ENCODE assay signal across 8 cellular contexts in genomic region chrX:131746491-131746968, GRCh38.
DNase-seq lines count a peak whose midpoint lies in the region; ATAC-seq and TF ChIP-seq lines count a peak whose summit lies in the region.

No MANE protein-coding gene starts in this region.

- TF ChIP-seq CTCF in sigmoid colon (IDR thresholded peaks at IDR 0.05) = peak in 1 of 4 experiments; percentile 60

- H3K27me3 ChIP-seq in sigmoid colon = no peaks in the 10 kb centered on the region

- no peak for TF ChIP-seq POLR2A in sigmoid colon (IDR thresholded peaks at IDR 0.05)

- no peak overlapping the region for H3K4me3 Mint-ChIP-seq in activated T-helper 2 cell treated with anti-CD3 and anti-CD28 coated beads, Interferon-gamma antibody, Interleukin-2, Interleukin-4, amounts not matched to agents 10 μg/mL and 5 μg/mL and 100 μg/mL, durations not matched to agents 14 hours and 24 hours and 36 hours (ENCODE audit: low read depth)

- no peaks in the 10 kb centered on the region for H3K9me3 Mint-ChIP-seq in activated T-helper 2 cell treated with anti-CD3 and anti-CD28 coated beads, Interferon-gamma antibody, Interleukin-2, Interleukin-4, amounts not matched to agents 10 μg/mL and 5 μg/mL and 100 μg/mL, durations not matched to agents 14 hours and 24 hours and 36 hours

- no peaks in the 10 kb centered on the region for H3K4me1 ChIP-seq in sigmoid colon

- 89 to 92% methylated on average over 14 of the region's 14 CpGs for WGBS in sigmoid colon, 2 donors

- H3K27ac Mint-ChIP-seq in activated T-helper 2 cell treated with anti-CD3 and anti-CD28 coated beads, Interferon-gamma antibody, Interleukin-2, Interleukin-4, amounts not matched to agents 10 μg/mL and 5 μg/mL and 100 μg/mL, durations not matched to agents 14 hours and 24 hours and 36 hours = no peak overlapping the region

- peaks cover 37% of the 10 kb centered on the region for H3K36me3 Mint-ChIP-seq in activated T-helper 2 cell treated with anti-CD3 and anti-CD28 coated beads, Interferon-gamma antibody, Interleukin-2, Interleukin-4, amounts not matched to agents 10 μg/mL and 5 μg/mL and 100 μg/mL, durations not matched to agents 14 hours and 24 hours and 36 hours (ENCODE audit: low read depth)

- no peaks in the 10 kb centered on the region for H3K9me3 ChIP-seq in sigmoid colon

- intact Hi-C loops in sigmoid colon (cut with DNase I) = loop anchor here (1.0 to 2.0 kb wide), 2 partner anchors 18 to 42 kb away; no protein-coding TSS in a partner anchor
- intact Hi-C loops in activated T-helper 2 cell treated with anti-CD3 and anti-CD28 coated beads, Interferon-gamma antibody, Interleukin-2, Interleukin-4, amounts not matched to agents 10 μg/mL and 5 μg/mL and 100 μg/mL, durations not matched to agents 14 hours and 24 hours and 36 hours (cut with micrococcal nuclease) = no loop called here

- peak overlapping the region in 2 of 4 donors; percentile 75 to 82 for H3K27ac ChIP-seq in sigmoid colon

- no peaks in the 10 kb centered on the region for H3K36me3 ChIP-seq in sigmoid colon

- H3K27me3 Mint-ChIP-seq in activated T-helper 2 cell treated with anti-CD3 and anti-CD28 coated beads, Interferon-gamma antibody, Interleukin-2, Interleukin-4, amounts not matched to agents 10 μg/mL and 5 μg/mL and 100 μg/mL, durations not matched to agents 14 hours and 24 hours and 36 hours (ENCODE audit: low read depth) = no peaks in the 10 kb centered on the region

- H3K4me1 Mint-ChIP-seq in activated T-helper 2 cell treated with anti-CD3 and anti-CD28 coated beads, Interferon-gamma antibody, Interleukin-2, Interleukin-4, amounts not matched to agents 10 μg/mL and 5 μg/mL and 100 μg/mL, durations not matched to agents 14 hours and 24 hours and 36 hours (ENCODE audit: low read depth) = no peaks in the 10 kb centered on the region

- ATAC-seq in GM21825 (IDR thresholded peaks at IDR 0.05; ENCODE audit: unreplicated experiment) (peak; percentile 53), HG03469 (IDR thresholded peaks at IDR 0.05; ENCODE audit: unreplicated experiment) (no peak)

- DNase-seq in DMS 273 (lab: John Stamatoyannopoulos, UW; ENCODE audit: unreplicated experiment) (peak; percentile 96), NCI-H460 (ENCODE audit: extremely low read depth, low read depth) (peak; percentile 27), cerebellar cortex (ENCODE audit: low spot score) (peak; percentile 57), sigmoid colon (peak; percentile 93), foreskin melanocyte (no peak)
- no peak for DNase-seq in activated T-helper 2 cell treated with anti-CD3 and anti-CD28 coated beads, Interferon-gamma antibody, Interleukin-2, Interleukin-4, amounts not matched to agents 10 μg/mL and 5 μg/mL and 100 μg/mL, durations not matched to agents 14 hours and 24 hours and 36 hours (ENCODE audit: low spot score)

- H3K4me3 ChIP-seq in sigmoid colon = peak overlapping the region in 2 of 4 donors; percentile 45 to 53

- TF ChIP-seq EP300 in sigmoid colon (IDR thresholded peaks at IDR 0.05) = no peak

Comparison
In these comparisons a context has a peak if more than half of its experiments do, and no peak if none do; other contexts are left out.
1. DNase-seq: peak in DMS 273 (single experiment), NCI-H460 (single experiment), cerebellar cortex (single experiment) and sigmoid colon (single experiment); none in activated T-helper 2 cell treated with anti-CD3 and anti-CD28 coated beads, Interferon-gamma antibody, Interleukin-2, Interleukin-4, amounts not matched to agents 10 μg/mL and 5 μg/mL and 100 μg/mL, durations not matched to agents 14 hours and 24 hours and 36 hours (single experiment) and foreskin melanocyte (single experiment).